ENCODE assay signal across 29 cellular contexts in the genomic region with DNA sequence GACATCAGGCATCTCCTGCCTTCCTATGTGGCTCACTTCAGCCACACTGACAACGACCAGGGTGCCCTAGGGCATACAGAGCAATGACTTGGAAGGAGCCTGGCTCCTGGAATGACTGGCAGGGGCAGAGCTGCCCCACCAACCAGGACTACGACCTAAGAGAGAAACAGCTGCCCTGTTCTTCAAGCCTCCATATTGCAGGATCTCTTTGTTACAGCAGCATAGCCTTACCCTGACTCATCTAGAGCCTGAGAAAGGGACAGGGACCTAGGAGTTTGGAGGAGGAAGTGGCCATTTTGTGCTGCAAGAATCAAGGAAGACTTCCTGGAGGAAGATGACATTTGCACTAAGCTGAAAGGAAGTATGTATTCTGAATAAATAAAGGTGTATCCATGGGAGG. TPM values are rescaled to one million over a fixed set of nuclear protein-coding genes. Genes with fewer than 3 reads are reported as not detected.
DNase-seq lines count a peak whose midpoint lies in the region; ATAC-seq, FAIRE-seq and TF ChIP-seq lines count a peak whose summit lies in the region.
"Had no signal": no experiment of that assay in that cellular context is flagged by ENCODE, and none has a peak within 500 bp of the region (broad histone marks: within the 10 kb centered on the region; RNA-seq: fewer than 3 reads in every experiment).

No MANE protein-coding gene starts in this region.

- H3K23ac ChIP-seq in neuronal stem cell (ENCODE audit: low read depth, low read length, poor library complexity), result no peak overlapping the region

- no peak for DNase-seq in A549 (ENCODE audit: low read depth in 1 of 2, low spot score in 1 of 2)
- DNase-seq in MV-4-11 (lab: John Stamatoyannopoulos, UW), result peak; percentile 4
- DNase-seq in neuronal stem cell (ENCODE audit: low spot score), result no peak
- no peak for DNase-seq in A673 (ENCODE audit: low spot score)
- DNase-seq in esophagus squamous epithelium (lab: John Stamatoyannopoulos, UW), result no peak
- DNase-seq: 8988T; ACHN; BE2C; C1 segment of cervical spinal cord; CD4-positive, alpha-beta memory T cell; CD4-positive, CD25-positive, alpha-beta regulatory T cell; CD8-positive, alpha-beta memory T cell; COR-L47; DMS 273 treated with DMSO at 0.1 percent for 48 hours; DMS153; DMS53; DMS79; DND-41; EL; GDM1 had no signal

- TF ChIP-seq CTCF in A549 (IDR thresholded peaks at IDR 0.05) (no peak), A673 (conservative IDR thresholded peaks at IDR 0.05; ENCODE audit: low read depth, low read length) (no peak), esophagus squamous epithelium (IDR thresholded peaks at IDR 0.05) (no peak)

- H3K9ac ChIP-seq in neuronal stem cell (ENCODE audit: low read depth, low read length, poor library complexity), result no peak overlapping the region
- H3K9ac ChIP-seq: BLaER1 had no signal

- H2BK120ac ChIP-seq in neuronal stem cell (ENCODE audit: low read depth, low read length), result no peak overlapping the region

- H3K9me3 ChIP-seq in A549, result peaks cover 3% of the 10 kb centered on the region; the same call in 1 of the 3 replicates
- no peaks in the 10 kb centered on the region for H3K9me3 ChIP-seq in neuronal stem cell (replicated peaks in 1 of 2; ENCODE audit: control insufficient read depth in 2 of 2, insufficient read depth in 1 of 2, low read depth in 1 of 2, low read length in 2 of 2)
- no peaks in the 10 kb centered on the region for H3K9me3 ChIP-seq in A673 (ENCODE audit: low read depth, low read length, poor library complexity, severe bottlenecking)
- H3K9me3 ChIP-seq in esophagus squamous epithelium, result no peaks in the 10 kb centered on the region
- H3K9me3 ChIP-seq: BE2C had no signal

- no peak for ATAC-seq in A549
- ATAC-seq: GM12878 had no signal

- no peak overlapping the region for H2BK5ac ChIP-seq in neuronal stem cell (ENCODE audit: low read length)

- H3K36me3 ChIP-seq in neuronal stem cell (replicated peaks in 1 of 2; ENCODE audit: control insufficient read depth in 2 of 2, insufficient read depth in 2 of 2, low read length in 2 of 2) (no peaks in the 10 kb centered on the region), A673 (ENCODE audit: insufficient read depth, low read length, poor library complexity, severe bottlenecking) (no peaks in the 10 kb centered on the region), esophagus squamous epithelium (no peaks in the 10 kb centered on the region)
- H3K36me3 ChIP-seq: BE2C, BLaER1 had no signal

- no peak overlapping the region for H3K4me3 ChIP-seq in A549
- H3K4me3 ChIP-seq in neuronal stem cell (ENCODE audit: low read length in 2 of 2), result no peak overlapping the region
- no peak overlapping the region for H3K4me3 ChIP-seq in A673 (ENCODE audit: low read depth, low read length, poor library complexity, severe bottlenecking)
- no peak overlapping the region for H3K4me3 ChIP-seq in esophagus squamous epithelium
- H3K4me3 ChIP-seq: BLaER1, GM12878 had no signal

- H3K79me1 ChIP-seq in neuronal stem cell (ENCODE audit: low read depth, low read length), result no peaks in the 10 kb centered on the region

- no peak for FAIRE-seq in A549 (lab: Jason Lieb, UNC)
- FAIRE-seq: A204.1, GM12878, GM12892, GM18507 had no signal

- POLR2A ChIA-PET in A549 (lab: Yijun Ruan, JAX), result no interaction called here
- POLR2A ChIA-PET in A673 (lab: Charles Lee; ENCODE audit: low non-redundant PET), result no interaction called here

- no peak overlapping the region for H3K4ac ChIP-seq in neuronal stem cell (ENCODE audit: low read length)

- no peak overlapping the region for H3K14ac ChIP-seq in neuronal stem cell (ENCODE audit: low read length)

- no peak overlapping the region for H2BK12ac ChIP-seq in neuronal stem cell (ENCODE audit: low read length)

- H2BK15ac ChIP-seq in neuronal stem cell (ENCODE audit: low read length), result no peak overlapping the region

- CTCF ChIA-PET in A549 (lab: Yijun Ruan, JAX) (interaction anchor here (1.2 kb wide), 1 partner anchor 21 kb away, joined by 3 read pairs; no protein-coding TSS in a partner anchor), A673 (lab: Charles Lee) (no interaction called here)

- intact Hi-C loops in A673 (cut with micrococcal nuclease; ENCODE audit: unreplicated experiment) (no loop called here), esophagus squamous epithelium (cut with DNase I) (no loop called here)

- H2AK5ac ChIP-seq in neuronal stem cell (ENCODE audit: low read depth, low read length), result peak overlapping the region; percentile 5

- BruUV-seq in A673 (replicated peaks; lab: Mats Ljungman, UMichigan), result no TSS peak

- no peak overlapping the region for H3K27ac ChIP-seq in A549
- no peak overlapping the region for H3K27ac ChIP-seq in neuronal stem cell (replicated peaks; ENCODE audit: low read length)
- no peak overlapping the region for H3K27ac ChIP-seq in A673 (ENCODE audit: low read depth, low read length, poor library complexity, severe bottlenecking)
- H3K27ac ChIP-seq in esophagus squamous epithelium, result no peak overlapping the region
- H3K27ac ChIP-seq: BLaER1 had no signal

- no peak overlapping the region for H4K91ac ChIP-seq in neuronal stem cell (ENCODE audit: low read depth, low read length, poor library complexity)

- H3K4me1 ChIP-seq in A549, result no peaks in the 10 kb centered on the region
- peaks cover 0 to 11% of the 10 kb centered on the region in 2 donors for H3K4me1 ChIP-seq in neuronal stem cell (ENCODE audit: control insufficient read depth in 2 of 2, insufficient read depth in 1 of 2, low read depth in 1 of 2, low read length in 2 of 2)
- H3K4me1 ChIP-seq in A673 (ENCODE audit: insufficient read depth, low read length, poor library complexity, severe bottlenecking), result peaks cover 25% of the 10 kb centered on the region
- H3K4me1 ChIP-seq in esophagus squamous epithelium, result no peaks in the 10 kb centered on the region
- H3K4me1 ChIP-seq: BE2C had no signal

- TF ChIP-seq RAD21 in A549 (conservative IDR thresholded peaks at IDR 0.05 in 1 of 2, IDR thresholded peaks at IDR 0.05 in 1 of 2), result no peak

- H3K27me3 ChIP-seq in neuronal stem cell (ENCODE audit: control insufficient read depth in 3 of 3, insufficient read depth in 3 of 3, low read depth in 1 of 3, low read length in 3 of 3) (peaks cover 0 to 5% (median 0%) of the 10 kb centered on the region in 3 experiments), A673 (replicated peaks; ENCODE audit: insufficient read depth, low read depth, low read length, poor library complexity) (peaks cover 13% of the 10 kb centered on the region), esophagus squamous epithelium (peaks cover 0 to 42% (median 0%) of the 10 kb centered on the region in 4 donors)
- H3K27me3 ChIP-seq: BLaER1 had no signal

- H3K18ac ChIP-seq in neuronal stem cell (ENCODE audit: low read length), result no peak overlapping the region

- H2AFZ ChIP-seq in neuronal stem cell (ENCODE audit: low read length), result no peak overlapping the region

- H3K4me2 ChIP-seq in A549 (no peak overlapping the region), neuronal stem cell (ENCODE audit: insufficient read depth, low read length, poor library complexity, severe bottlenecking) (no peak overlapping the region)
- H3K4me2 ChIP-seq: BLaER1 had no signal

- 0% methylated on average over 2 of the region's 2 CpGs for whole genome bisulfite sequencing in A549 (ENCODE audit: missing lambda C conversion rate)
- WGBS in neuronal stem cell (ENCODE audit: extremely low coverage in 2 of 2, insufficient read length in 2 of 2, insufficient replicate concordance in 1 of 2), 2 donors, result no CpG with 5 or more reads among the region's 2 CpGs
- WGBS in esophagus squamous epithelium, 2 donors, result 56 to 73% methylated on average over 1 to 2 of the region's 2 CpGs

- TF ChIP-seq EP300 in A549 (IDR thresholded peaks at IDR 0.05), result no peak

- no peak overlapping the region for H4K8ac ChIP-seq in neuronal stem cell (ENCODE audit: low read depth, low read length)

- TF ChIP-seq POLR2A in A549 (IDR thresholded peaks at IDR 0.05; ENCODE audit: low read length) (no peak), esophagus squamous epithelium (IDR thresholded peaks at IDR 0.05) (no peak)

TF ChIP-seq in A549, 52 proteins besides CTCF, POLR2A, EP300 and RAD21:
- TF ChIP-seq KDM1A (IDR thresholded peaks at IDR 0.05; ENCODE audit: low read depth) (no peak), ZFP36 (IDR thresholded peaks at IDR 0.05; ENCODE audit: borderline replicate concordance, partially characterized antibody) (peak; percentile 11)

RNA-seq across cellular contexts. Expression of gene GSG1L, which starts 49.6 kb away (rescaled TPM):
- polyA plus RNA-seq in A549 (2011; rRNA removed) (not detected in 2 replicates), A549 (2017; fragmentation: RNase III; extraction: RNeasy Plus Mini Kit Qiagen cat#74134 plus additional on column Dnase treatment) (not detected in 3 replicates)
- polyA plus RNA-seq in A549 (2012; cell fraction: cytosol; rRNA removed), result not detected in 2 replicates
- polyA plus RNA-seq in A549 (2012; cell fraction: nucleus; rRNA removed), result not detected in 2 replicates
- polyA minus RNA-seq in A549 (2011; rRNA and poly(A)+ RNA removed), result not detected in 2 replicates
- 0.04 TPM for polyA plus RNA-seq in neuronal stem cell (2013, experiment 1 of 2)
- polyA plus RNA-seq in neuronal stem cell (2013, experiment 2 of 2), result 0.03 TPM
- total RNA-seq in A673 (2021) (0.26 TPM in 1 of 2 replicates, not detected in the other), esophagus squamous epithelium (under 1 TPM in 2 of 4 donors, not detected in 2; under 0.01 to 0.21 TPM)
- total RNA-seq: CD4-positive, alpha-beta memory T cell; CD4-positive, CD25-positive, alpha-beta regulatory T cell; Daoy; G401; GM12878 had no signal
- polyA plus RNA-seq: AG04450; CD14-positive monocyte; CD8-positive, alpha-beta memory T cell; GM12878 had no signal
